16 cellular contexts compared by ENCODE assay signal in the genomic region with DNA sequence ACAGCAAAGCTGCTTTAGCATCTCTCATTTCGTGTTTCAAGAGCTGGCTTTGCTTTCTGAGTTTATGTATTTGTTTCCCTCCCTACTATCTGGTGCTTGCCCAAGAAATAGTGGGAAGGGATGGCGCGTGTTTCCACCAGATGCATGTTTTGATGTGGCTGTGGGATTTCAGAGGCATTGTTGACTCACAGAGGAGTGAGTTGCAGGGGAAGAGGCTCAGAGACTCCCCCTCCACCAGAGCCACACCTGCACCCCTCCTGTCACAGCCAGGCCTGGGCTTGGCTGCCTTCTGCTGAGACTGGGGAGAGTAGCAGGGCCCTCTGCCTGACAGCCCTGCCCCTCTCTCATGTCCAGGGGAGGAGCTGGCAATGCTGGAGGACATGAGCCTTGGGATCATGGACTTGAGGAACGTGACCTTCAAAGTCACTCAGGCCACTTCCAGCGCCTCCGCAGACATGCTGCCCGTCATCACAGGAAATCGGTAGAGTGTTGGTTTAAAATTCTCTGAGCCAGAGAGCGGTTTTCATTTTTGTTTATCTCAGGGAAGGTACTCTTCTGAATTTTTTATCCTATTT. TPM values are rescaled to one million over a fixed set of nuclear protein-coding genes. Genes with fewer than 3 reads are reported as not detected.
DNase-seq lines count a peak whose midpoint lies in the region; ATAC-seq and TF ChIP-seq lines count a peak whose summit lies in the region.
"Had no signal": no experiment of that assay in that cellular context is flagged by ENCODE, and none has a peak within 500 bp of the region (broad histone marks: within the 10 kb centered on the region; RNA-seq: fewer than 3 reads in every experiment).

No MANE protein-coding gene starts in this region.

- H3K4me1 ChIP-seq in mesendoderm (ENCODE audit: control insufficient read depth, low read depth, low read length): no peaks in the 10 kb centered on the region
- H3K4me1 ChIP-seq: A549, Caco-2 had no signal

- no peak overlapping the region for H2BK5ac ChIP-seq in mesendoderm (ENCODE audit: low read length)

- H3K27ac Mint-ChIP-seq in activated CD8-positive, alpha-beta memory T cell treated with anti-CD3 and anti-CD28 coated beads, Interleukin-2, amount 10 ng/mL, durations not matched to agents 7 days and 5 days: peak overlapping the region; percentile 7
- H3K27ac Mint-ChIP-seq in stimulated activated naive CD8-positive, alpha-beta T cell treated with anti-CD3 and anti-CD28 coated beads, Interleukin-15, Interleukin-2, amounts not matched to agents 100 ng/mL and 50 ng/mL, for 24 hours: peak overlapping the region; percentile 5
- H3K27ac Mint-ChIP-seq in brain: peak overlapping the region in 3 of 5 experiments; percentile 12 to 75 (median 69)

- H4K5ac ChIP-seq in mesendoderm (ENCODE audit: low read length): no peak overlapping the region

- no peak overlapping the region for H2BK15ac ChIP-seq in mesendoderm (replicated peaks; ENCODE audit: low read depth)

- H3K36me3 ChIP-seq in mesendoderm (ENCODE audit: control insufficient read depth, insufficient read depth, low read length): peaks cover 15% of the 10 kb centered on the region

- H3K9me3 Mint-ChIP-seq in activated CD8-positive, alpha-beta memory T cell treated with anti-CD3 and anti-CD28 coated beads, Interleukin-2, amount 10 ng/mL, durations not matched to agents 7 days and 5 days (ENCODE audit: low read depth): no peaks in the 10 kb centered on the region
- no peaks in the 10 kb centered on the region for H3K9me3 Mint-ChIP-seq in stimulated activated naive CD8-positive, alpha-beta T cell treated with anti-CD3 and anti-CD28 coated beads, Interleukin-15, Interleukin-2, amounts not matched to agents 100 ng/mL and 50 ng/mL, for 24 hours
- H3K9me3 Mint-ChIP-seq in brain: no peaks in the 10 kb centered on the region
- H3K9me3 Mint-ChIP-seq: CD14-positive monocyte had no signal

- no peak for DNase-seq in activated CD8-positive, alpha-beta memory T cell treated with anti-CD3 and anti-CD28 coated beads, Interleukin-2, amount 10 ng/mL, durations not matched to agents 7 days and 5 days
- no peak for DNase-seq in activated CD8-positive, alpha-beta memory T cell treated with anti-CD3 and anti-CD28 coated beads, Interleukin-2, amount 50 U/mL, for 48 hours
- DNase-seq in stimulated activated naive CD8-positive, alpha-beta T cell treated with anti-CD3 and anti-CD28 coated beads, Interleukin-15, Interleukin-2, amounts not matched to agents 100 U/mL and 50 U/mL, for 24 hours: no peak
- DNase-seq in HUDEP-2 (lab: John Stamatoyannopoulos, UW; ENCODE audit: unreplicated experiment in 76 of 76) (no peak), mesendoderm (no peak), KG1 (lab: John Stamatoyannopoulos, UW) (no peak)
- DNase-seq: Caco-2, MG63, NCI-H1092 treated with DMSO at 0.1 percent for 48 hours, NCI-H446, PC-9 had no signal

- CTCF ChIA-PET in activated CD8-positive, alpha-beta memory T cell treated with anti-CD3 and anti-CD28 coated beads, Interleukin-2, amount 10 ng/mL, durations not matched to agents 7 days and 5 days (lab: Charles Lee): no interaction called here

- H3K27me3 ChIP-seq in mesendoderm (ENCODE audit: insufficient read depth, low read length, poor library complexity): no peaks in the 10 kb centered on the region
- H3K27me3 ChIP-seq: MG63 had no signal

- H3K23ac ChIP-seq in mesendoderm (ENCODE audit: low read length): no peak overlapping the region

- no peaks in the 10 kb centered on the region for H3K79me2 ChIP-seq in mesendoderm (ENCODE audit: control insufficient read depth, insufficient read depth, low read length)

- WGBS in mesendoderm (ENCODE audit: extremely low coverage, insufficient coverage, low lambda C conversion rate): no CpG with 5 or more reads among the region's 9 CpGs

- H3K18ac ChIP-seq in mesendoderm (ENCODE audit: low read length): no peak overlapping the region

- no peak for ATAC-seq in activated CD8-positive, alpha-beta memory T cell treated with anti-CD3 and anti-CD28 coated beads, Interleukin-2, amount 10 ng/mL, durations not matched to agents 7 days and 5 days
- no peak for ATAC-seq in stimulated activated naive CD8-positive, alpha-beta T cell treated with anti-CD3 and anti-CD28 coated beads, Interleukin-15, Interleukin-2, amounts not matched to agents 100 U/mL and 50 U/mL, for 24 hours
- ATAC-seq: A549 had no signal

- no peak overlapping the region for H3K56ac ChIP-seq in mesendoderm (ENCODE audit: low read length)

- no peak overlapping the region for H3K27ac ChIP-seq in mesendoderm (ENCODE audit: low read depth, low read length)
- H3K27ac ChIP-seq: A549, KMS-11, PC-9 had no signal

- no peak overlapping the region for H3K4me2 ChIP-seq in mesendoderm (ENCODE audit: low read length)
- H3K4me2 ChIP-seq: A549, KMS-11, PC-9 had no signal

- TF ChIP-seq CTCF in brain (conservative IDR thresholded peaks at IDR 0.05): no peak

- no peak overlapping the region for H4K8ac ChIP-seq in mesendoderm (ENCODE audit: low read depth, low read length)

- no peak overlapping the region for H3K9ac ChIP-seq in mesendoderm (ENCODE audit: low read length)
- H3K9ac ChIP-seq: KMS-11 had no signal

- no peak overlapping the region for H2BK120ac ChIP-seq in mesendoderm (ENCODE audit: low read depth, low read length)

- H3K36me3 Mint-ChIP-seq in activated CD8-positive, alpha-beta memory T cell treated with anti-CD3 and anti-CD28 coated beads, Interleukin-2, amount 10 ng/mL, durations not matched to agents 7 days and 5 days: peaks cover 64% of the 10 kb centered on the region
- H3K36me3 Mint-ChIP-seq in stimulated activated naive CD8-positive, alpha-beta T cell treated with anti-CD3 and anti-CD28 coated beads, Interleukin-15, Interleukin-2, amounts not matched to agents 100 ng/mL and 50 ng/mL, for 24 hours (ENCODE audit: low read depth): peaks cover 36% of the 10 kb centered on the region
- peaks cover 49% of the 10 kb centered on the region for H3K36me3 Mint-ChIP-seq in brain

- peaks cover 27% of the 10 kb centered on the region for H3K4me1 Mint-ChIP-seq in activated CD8-positive, alpha-beta memory T cell treated with anti-CD3 and anti-CD28 coated beads, Interleukin-2, amount 10 ng/mL, durations not matched to agents 7 days and 5 days
- no peaks in the 10 kb centered on the region for H3K4me1 Mint-ChIP-seq in stimulated activated naive CD8-positive, alpha-beta T cell treated with anti-CD3 and anti-CD28 coated beads, Interleukin-15, Interleukin-2, amounts not matched to agents 100 ng/mL and 50 ng/mL, for 24 hours (ENCODE audit: low read depth)
- no peaks in the 10 kb centered on the region for H3K4me1 Mint-ChIP-seq in brain

- no peak overlapping the region for H3K4me3 ChIP-seq in mesendoderm (ENCODE audit: low read length)
- H3K4me3 ChIP-seq: A549, MG63, PC-9 had no signal

- H3K4me3 Mint-ChIP-seq in activated CD8-positive, alpha-beta memory T cell treated with anti-CD3 and anti-CD28 coated beads, Interleukin-2, amount 10 ng/mL, durations not matched to agents 7 days and 5 days: no peak overlapping the region
- no peak overlapping the region for H3K4me3 Mint-ChIP-seq in stimulated activated naive CD8-positive, alpha-beta T cell treated with anti-CD3 and anti-CD28 coated beads, Interleukin-15, Interleukin-2, amounts not matched to agents 100 ng/mL and 50 ng/mL, for 24 hours
- H3K4me3 Mint-ChIP-seq in brain: no peak overlapping the region
- H3K4me3 Mint-ChIP-seq: CD14-positive monocyte had no signal

- no peaks in the 10 kb centered on the region for H3K79me1 ChIP-seq in mesendoderm (ENCODE audit: low read length)

- no peaks in the 10 kb centered on the region for H3K27me3 Mint-ChIP-seq in activated CD8-positive, alpha-beta memory T cell treated with anti-CD3 and anti-CD28 coated beads, Interleukin-2, amount 10 ng/mL, durations not matched to agents 7 days and 5 days
- H3K27me3 Mint-ChIP-seq in stimulated activated naive CD8-positive, alpha-beta T cell treated with anti-CD3 and anti-CD28 coated beads, Interleukin-15, Interleukin-2, amounts not matched to agents 100 ng/mL and 50 ng/mL, for 24 hours: no peaks in the 10 kb centered on the region
- H3K27me3 Mint-ChIP-seq in brain: peaks cover 2% of the 10 kb centered on the region

- H2AK5ac ChIP-seq in mesendoderm (ENCODE audit: low read length): no peak overlapping the region

- no peak overlapping the region for H3K4ac ChIP-seq in mesendoderm (ENCODE audit: low read depth, low read length)

RNA-seq across cellular contexts. Expression of a gene that starts 42.9 kb away (rescaled TPM):
- 10 to 100 TPM; 22.2 to 26.0 TPM for total RNA-seq in activated CD8-positive, alpha-beta memory T cell treated with anti-CD3 and anti-CD28 coated beads, Interleukin-2, amount 10 ng/mL, durations not matched to agents 7 days and 5 days
- polyA plus RNA-seq in brain (ENCODE audit: insufficient read depth, low read depth, low replicate concordance): 28.3 TPM
- polyA plus RNA-seq in mesendoderm (2013, experiment 1 of 2): 30.2 TPM
- 29.8 TPM for polyA plus RNA-seq in mesendoderm (2013, experiment 2 of 2)

RNA-seq across cellular contexts. Expression of a gene that starts 43.0 kb away (rescaled TPM):
- 10 to 100 TPM; 26.7 to 33.5 TPM for total RNA-seq in activated CD8-positive, alpha-beta memory T cell treated with anti-CD3 and anti-CD28 coated beads, Interleukin-2, amount 10 ng/mL, durations not matched to agents 7 days and 5 days
- polyA plus RNA-seq in brain (ENCODE audit: insufficient read depth, low read depth, low replicate concordance): 28.5 TPM
- polyA plus RNA-seq in mesendoderm (2013, experiment 1 of 2): 56.6 TPM
- 54.3 TPM for polyA plus RNA-seq in mesendoderm (2013, experiment 2 of 2)

Comparison
In these comparisons a context has a peak if more than half of its experiments do, and no peak if none do; other contexts are left out.
1. H3K27ac Mint-ChIP-seq: peak in every context shown above with its lines; median percentile 69 in brain; 7 in activated CD8-positive, alpha-beta memory T cell treated with anti-CD3 and anti-CD28 coated beads, Interleukin-2, amount 10 ng/mL, durations not matched to agents 7 days and 5 days; 5 in stimulated activated naive CD8-positive, alpha-beta T cell treated with anti-CD3 and anti-CD28 coated beads, Interleukin-15, Interleukin-2, amounts not matched to agents 100 ng/mL and 50 ng/mL, for 24 hours.